ENCODE assay signal across 3 cellular contexts in the genomic region with DNA sequence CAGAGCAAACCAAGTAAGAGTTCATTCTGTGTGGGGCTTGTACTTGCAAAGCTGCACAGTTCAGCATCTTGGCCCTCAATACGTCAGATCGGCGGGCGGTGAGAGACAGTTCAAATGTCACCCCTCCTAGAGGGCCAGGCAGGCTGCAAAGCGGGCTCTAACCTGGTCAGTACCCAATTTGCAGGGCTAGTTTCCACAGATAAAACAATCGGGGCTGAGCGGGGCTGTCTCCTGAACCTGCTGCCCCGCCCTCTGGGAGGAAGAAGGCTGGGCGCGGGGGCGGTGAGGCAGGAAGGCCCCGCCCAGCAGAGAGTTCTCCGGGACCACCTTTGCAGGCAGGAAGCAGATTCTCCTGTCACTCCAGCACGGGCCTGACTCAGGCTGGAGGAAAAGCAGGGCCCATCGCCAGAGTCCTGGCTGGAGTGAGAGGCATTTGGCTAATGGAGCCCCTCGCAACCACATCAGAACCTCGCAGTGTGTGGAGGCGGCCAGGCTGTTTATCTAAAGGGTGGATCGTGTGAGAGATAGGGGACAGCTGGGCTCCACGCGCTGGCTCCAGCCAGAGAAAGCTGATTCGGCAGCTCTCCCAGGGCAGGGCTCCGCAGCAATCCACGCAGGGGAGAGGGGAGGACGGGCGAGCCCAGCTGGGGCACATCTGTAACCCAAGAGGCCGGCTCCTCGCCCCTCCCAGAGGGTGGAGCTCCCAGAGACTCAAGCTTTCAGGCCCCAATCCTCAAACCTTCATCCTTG.
TF ChIP-seq lines count a peak whose summit lies in the region.

No MANE protein-coding gene starts in this region.

TF ChIP-seq in liver, 16 proteins besides CTCF, POLR2A, EP300 and RAD21:
- TF ChIP-seq, protein P1, sequence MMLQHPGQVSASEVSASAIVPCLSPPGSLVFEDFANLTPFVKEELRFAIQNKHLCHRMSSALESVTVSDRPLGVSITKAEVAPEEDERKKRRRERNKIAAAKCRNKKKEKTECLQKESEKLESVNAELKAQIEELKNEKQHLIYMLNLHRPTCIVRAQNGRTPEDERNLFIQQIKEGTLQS (IDR thresholded peaks at IDR 0.05) = no peak

TF ChIP-seq in HepG2, 621 proteins besides CTCF, POLR2A, EP300 and RAD21 (continued from another document):
- TF ChIP-seq NPAS2 (CRISPR knock-in tag; IDR thresholded peaks at IDR 0.05; ENCODE audit: borderline replicate concordance) = no peak
- TF ChIP-seq ZNF720 (CRISPR knock-in tag; IDR thresholded peaks at IDR 0.05) = no peak
- no peak for TF ChIP-seq ZNF678 (CRISPR knock-in tag; IDR thresholded peaks at IDR 0.05)
- no peak for TF ChIP-seq ZNF333 (CRISPR knock-in tag; IDR thresholded peaks at IDR 0.05; ENCODE audit: borderline replicate concordance)
- no peak for TF ChIP-seq SP140L (CRISPR knock-in tag; IDR thresholded peaks at IDR 0.05; ENCODE audit: borderline replicate concordance)
- TF ChIP-seq HMG20B (CRISPR knock-in tag; conservative IDR thresholded peaks at IDR 0.05) = no peak
- no peak for TF ChIP-seq ZNF230 (CRISPR knock-in tag; IDR thresholded peaks at IDR 0.05)
- no peak for TF ChIP-seq SCMH1 (CRISPR knock-in tag; IDR thresholded peaks at IDR 0.05; ENCODE audit: borderline replicate concordance)
- TF ChIP-seq MIER3 (CRISPR knock-in tag; IDR thresholded peaks at IDR 0.05; ENCODE audit: borderline replicate concordance) = no peak
- no peak for TF ChIP-seq AKAP8 (CRISPR knock-in tag; IDR thresholded peaks at IDR 0.05)
- TF ChIP-seq ZKSCAN1 (IDR thresholded peaks at IDR 0.05; ENCODE audit: low read length) = no peak
- TF ChIP-seq, protein P2, sequence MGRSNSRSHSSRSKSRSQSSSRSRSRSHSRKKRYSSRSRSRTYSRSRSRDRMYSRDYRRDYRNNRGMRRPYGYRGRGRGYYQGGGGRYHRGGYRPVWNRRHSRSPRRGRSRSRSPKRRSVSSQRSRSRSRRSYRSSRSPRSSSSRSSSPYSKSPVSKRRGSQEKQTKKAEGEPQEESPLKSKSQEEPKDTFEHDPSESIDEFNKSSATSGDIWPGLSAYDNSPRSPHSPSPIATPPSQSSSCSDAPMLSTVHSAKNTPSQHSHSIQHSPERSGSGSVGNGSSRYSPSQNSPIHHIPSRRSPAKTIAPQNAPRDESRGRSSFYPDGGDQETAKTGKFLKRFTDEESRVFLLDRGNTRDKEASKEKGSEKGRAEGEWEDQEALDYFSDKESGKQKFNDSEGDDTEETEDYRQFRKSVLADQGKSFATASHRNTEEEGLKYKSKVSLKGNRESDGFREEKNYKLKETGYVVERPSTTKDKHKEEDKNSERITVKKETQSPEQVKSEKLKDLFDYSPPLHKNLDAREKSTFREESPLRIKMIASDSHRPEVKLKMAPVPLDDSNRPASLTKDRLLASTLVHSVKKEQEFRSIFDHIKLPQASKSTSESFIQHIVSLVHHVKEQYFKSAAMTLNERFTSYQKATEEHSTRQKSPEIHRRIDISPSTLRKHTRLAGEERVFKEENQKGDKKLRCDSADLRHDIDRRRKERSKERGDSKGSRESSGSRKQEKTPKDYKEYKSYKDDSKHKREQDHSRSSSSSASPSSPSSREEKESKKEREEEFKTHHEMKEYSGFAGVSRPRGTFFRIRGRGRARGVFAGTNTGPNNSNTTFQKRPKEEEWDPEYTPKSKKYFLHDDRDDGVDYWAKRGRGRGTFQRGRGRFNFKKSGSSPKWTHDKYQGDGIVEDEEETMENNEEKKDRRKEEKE (IDR thresholded peaks at IDR 0.05) = no peak
- TF ChIP-seq, protein P3, sequence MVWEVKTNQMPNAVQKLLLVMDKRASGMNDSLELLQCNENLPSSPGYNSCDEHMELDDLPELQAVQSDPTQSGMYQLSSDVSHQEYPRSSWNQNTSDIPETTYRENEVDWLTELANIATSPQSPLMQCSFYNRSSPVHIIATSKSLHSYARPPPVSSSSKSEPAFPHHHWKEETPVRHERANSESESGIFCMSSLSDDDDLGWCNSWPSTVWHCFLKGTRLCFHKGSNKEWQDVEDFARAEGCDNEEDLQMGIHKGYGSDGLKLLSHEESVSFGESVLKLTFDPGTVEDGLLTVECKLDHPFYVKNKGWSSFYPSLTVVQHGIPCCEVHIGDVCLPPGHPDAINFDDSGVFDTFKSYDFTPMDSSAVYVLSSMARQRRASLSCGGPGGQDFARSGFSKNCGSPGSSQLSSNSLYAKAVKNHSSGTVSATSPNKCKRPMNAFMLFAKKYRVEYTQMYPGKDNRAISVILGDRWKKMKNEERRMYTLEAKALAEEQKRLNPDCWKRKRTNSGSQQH (CRISPR knock-in tag; IDR thresholded peaks at IDR 0.05; ENCODE audit: low read depth) = no peak
- TF ChIP-seq, protein P4, sequence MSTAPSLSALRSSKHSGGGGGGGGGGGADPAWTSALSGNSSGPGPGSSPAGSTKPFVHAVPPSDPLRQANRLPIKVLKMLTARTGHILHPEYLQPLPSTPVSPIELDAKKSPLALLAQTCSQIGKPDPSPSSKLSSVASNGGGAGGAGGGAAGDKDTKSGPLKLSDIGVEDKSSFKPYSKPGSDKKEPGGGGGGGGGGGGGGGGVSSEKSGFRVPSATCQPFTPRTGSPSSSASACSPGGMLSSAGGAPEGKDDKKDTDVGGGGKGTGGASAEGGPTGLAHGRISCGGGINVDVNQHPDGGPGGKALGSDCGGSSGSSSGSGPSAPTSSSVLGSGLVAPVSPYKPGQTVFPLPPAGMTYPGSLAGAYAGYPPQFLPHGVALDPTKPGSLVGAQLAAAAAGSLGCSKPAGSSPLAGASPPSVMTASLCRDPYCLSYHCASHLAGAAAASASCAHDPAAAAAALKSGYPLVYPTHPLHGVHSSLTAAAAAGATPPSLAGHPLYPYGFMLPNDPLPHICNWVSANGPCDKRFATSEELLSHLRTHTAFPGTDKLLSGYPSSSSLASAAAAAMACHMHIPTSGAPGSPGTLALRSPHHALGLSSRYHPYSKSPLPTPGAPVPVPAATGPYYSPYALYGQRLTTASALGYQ (CRISPR knock-in tag; IDR thresholded peaks at IDR 0.05) = no peak
- TF ChIP-seq NFE2L1 (CRISPR knock-in tag; IDR thresholded peaks at IDR 0.05; ENCODE audit: borderline replicate concordance) = no peak
- TF ChIP-seq IKZF1 (IDR thresholded peaks at IDR 0.05) = no peak
- no peak for TF ChIP-seq SRF (IDR thresholded peaks at IDR 0.05; ENCODE audit: low read depth, low read length)
- TF ChIP-seq SNAI1 (CRISPR knock-in tag; IDR thresholded peaks at IDR 0.05; ENCODE audit: borderline replicate concordance) = no peak

TF ChIP-seq in neural cell, 6 proteins besides CTCF, POLR2A, EP300 and RAD21 (continued from another document):
- TF ChIP-seq EZH2 (IDR thresholded peaks at IDR 0.05; ENCODE audit: borderline replicate concordance, insufficient read depth, low read length, poor library complexity, severe bottlenecking) (no peak), POLR2AphosphoS5 (IDR thresholded peaks at IDR 0.05) (no peak), MXI1 (conservative IDR thresholded peaks at IDR 0.05; ENCODE audit: poor library complexity, severe bottlenecking) (no peak)
- TF ChIP-seq, protein P5, sequence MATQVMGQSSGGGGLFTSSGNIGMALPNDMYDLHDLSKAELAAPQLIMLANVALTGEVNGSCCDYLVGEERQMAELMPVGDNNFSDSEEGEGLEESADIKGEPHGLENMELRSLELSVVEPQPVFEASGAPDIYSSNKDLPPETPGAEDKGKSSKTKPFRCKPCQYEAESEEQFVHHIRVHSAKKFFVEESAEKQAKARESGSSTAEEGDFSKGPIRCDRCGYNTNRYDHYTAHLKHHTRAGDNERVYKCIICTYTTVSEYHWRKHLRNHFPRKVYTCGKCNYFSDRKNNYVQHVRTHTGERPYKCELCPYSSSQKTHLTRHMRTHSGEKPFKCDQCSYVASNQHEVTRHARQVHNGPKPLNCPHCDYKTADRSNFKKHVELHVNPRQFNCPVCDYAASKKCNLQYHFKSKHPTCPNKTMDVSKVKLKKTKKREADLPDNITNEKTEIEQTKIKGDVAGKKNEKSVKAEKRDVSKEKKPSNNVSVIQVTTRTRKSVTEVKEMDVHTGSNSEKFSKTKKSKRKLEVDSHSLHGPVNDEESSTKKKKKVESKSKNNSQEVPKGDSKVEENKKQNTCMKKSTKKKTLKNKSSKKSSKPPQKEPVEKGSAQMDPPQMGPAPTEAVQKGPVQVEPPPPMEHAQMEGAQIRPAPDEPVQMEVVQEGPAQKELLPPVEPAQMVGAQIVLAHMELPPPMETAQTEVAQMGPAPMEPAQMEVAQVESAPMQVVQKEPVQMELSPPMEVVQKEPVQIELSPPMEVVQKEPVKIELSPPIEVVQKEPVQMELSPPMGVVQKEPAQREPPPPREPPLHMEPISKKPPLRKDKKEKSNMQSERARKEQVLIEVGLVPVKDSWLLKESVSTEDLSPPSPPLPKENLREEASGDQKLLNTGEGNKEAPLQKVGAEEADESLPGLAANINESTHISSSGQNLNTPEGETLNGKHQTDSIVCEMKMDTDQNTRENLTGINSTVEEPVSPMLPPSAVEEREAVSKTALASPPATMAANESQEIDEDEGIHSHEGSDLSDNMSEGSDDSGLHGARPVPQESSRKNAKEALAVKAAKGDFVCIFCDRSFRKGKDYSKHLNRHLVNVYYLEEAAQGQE (IDR thresholded peaks at IDR 0.05; ENCODE audit: borderline replicate concordance) = no peak
